1 cellular context compared by ENCODE assay signal in genomic region chr19:1668339-1669123, GRCh38.
TF ChIP-seq lines count a peak whose summit lies in the region.

No MANE protein-coding gene starts in this region.

TF ChIP-seq in IMR-90, 13 proteins besides CTCF, POLR2A, EP300 and RAD21 (continued from another document):
- TF ChIP-seq ELK1 (IDR thresholded peaks at IDR 0.05; ENCODE audit: borderline replicate concordance, low read depth, low read length) (no peak), FOS (IDR thresholded peaks at IDR 0.05; ENCODE audit: low read depth, low read length) (no peak), MXI1 (IDR thresholded peaks at IDR 0.05; ENCODE audit: borderline replicate concordance, low read depth, low read length) (no peak), SMC3 (IDR thresholded peaks at IDR 0.05; ENCODE audit: low read depth, low read length) (no peak), RFX5 (IDR thresholded peaks at IDR 0.05; ENCODE audit: low read depth, low read length) (no peak), USF2 (IDR thresholded peaks at IDR 0.05; ENCODE audit: low read depth, low read length) (no peak), MAZ (IDR thresholded peaks at IDR 0.05; ENCODE audit: borderline replicate concordance, low read depth, low read length) (no peak), MAFK (IDR thresholded peaks at IDR 0.05; ENCODE audit: low read depth, low read length) (no peak), RCOR1 (IDR thresholded peaks at IDR 0.05; ENCODE audit: insufficient replicate concordance, low read length) (no peak), CEBPB (IDR thresholded peaks at IDR 0.05; ENCODE audit: low read depth, low read length) (no peak)
